Comparison of ENCODE assay signal across 1 cellular context in the genomic region with DNA sequence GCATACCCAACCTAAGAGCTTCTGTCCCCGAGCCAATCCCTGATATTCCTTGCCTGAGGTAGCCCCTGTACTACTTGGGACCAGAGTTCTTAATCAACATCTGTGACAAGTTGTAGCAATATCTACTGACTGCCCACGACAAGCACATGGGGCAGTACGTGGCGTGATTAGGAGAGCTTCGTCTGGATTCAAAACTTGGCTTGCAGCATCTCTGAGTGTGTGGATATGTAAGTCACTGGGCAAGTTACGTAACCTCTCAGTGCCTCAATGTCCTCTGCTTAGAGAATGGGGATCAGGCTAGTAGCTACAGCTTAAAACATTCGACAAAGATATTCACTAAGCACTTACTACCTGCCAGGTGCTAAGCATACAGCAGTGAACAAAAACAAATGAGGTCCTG.
TF ChIP-seq lines count a peak whose summit lies in the region.

No MANE protein-coding gene starts in this region.

TF ChIP-seq in GM23338, 12 proteins besides CTCF, POLR2A, EP300 and RAD21 (continued from another document):
- no peak for TF ChIP-seq ZNF462 (CRISPR knock-in tag; IDR thresholded peaks at IDR 0.05)
- no peak for TF ChIP-seq POLR2AphosphoS5 (IDR thresholded peaks at IDR 0.05; ENCODE audit: low read depth)
- no peak for TF ChIP-seq EZH2 (IDR thresholded peaks at IDR 0.05; ENCODE audit: low read depth, unreplicated experiment)
